In genomic region chr1:227352164-227352563, GRCh38 we compare ENCODE assay signal across 1 cellular context. TPM values are rescaled to one million over a fixed set of nuclear protein-coding genes. Genes with fewer than 3 reads are reported as not detected.
"Had no signal": no experiment of that assay in that cellular context is flagged by ENCODE, and none has a peak within 500 bp of the region (broad histone marks: within the 10 kb centered on the region; RNA-seq: fewer than 3 reads in every experiment).

No MANE protein-coding gene starts in this region.

RNA-seq across cellular contexts. Expression of gene CDC42BPA, which starts 33.9 kb away (rescaled TPM):
- polyA plus RNA-seq: IgD-negative memory B cell had no signal
